22 cellular contexts compared by ENCODE assay signal in the genomic region with DNA sequence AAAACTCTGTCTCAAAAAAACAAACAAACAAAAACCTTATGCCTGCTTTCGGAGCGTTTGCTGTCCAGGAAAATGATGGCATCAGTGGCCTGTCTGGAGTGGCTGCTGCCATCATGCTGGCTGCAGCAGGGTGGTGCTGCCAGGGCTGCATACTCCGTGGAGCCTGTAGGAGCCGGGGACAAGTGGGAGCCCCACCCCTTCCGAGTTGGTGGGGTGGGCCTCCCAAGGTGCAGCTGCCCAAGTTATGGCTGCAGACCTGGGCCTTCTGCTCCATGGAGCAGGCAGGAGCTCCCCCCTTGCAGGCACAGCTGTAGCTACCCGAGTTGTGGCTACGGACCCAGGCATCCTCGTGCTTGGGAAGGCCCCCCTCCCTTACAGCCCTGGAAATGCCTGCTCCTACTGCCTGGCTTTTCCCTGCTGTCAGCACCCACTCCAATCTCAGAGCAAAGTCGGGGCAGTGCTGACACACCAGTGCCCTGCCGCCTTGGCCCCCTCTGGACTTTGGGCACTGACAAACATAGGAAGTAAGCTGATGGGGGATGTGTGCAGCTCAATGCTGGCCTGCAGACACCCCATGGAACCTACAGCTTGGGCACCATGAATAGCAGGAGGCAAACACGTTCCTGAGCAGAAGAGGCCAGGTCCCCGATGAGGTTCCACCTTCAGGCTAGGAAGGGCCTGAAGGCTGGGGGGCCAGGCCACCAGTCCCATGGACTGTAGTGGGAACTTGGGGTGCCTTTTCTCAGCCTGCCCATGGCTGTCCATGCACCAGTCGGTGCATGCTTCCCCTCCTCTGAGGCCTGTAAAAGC.
"Had no signal": no experiment of that assay in that cellular context is flagged by ENCODE, and none has a peak within 500 bp of the region (broad histone marks: within the 10 kb centered on the region; RNA-seq: fewer than 3 reads in every experiment).

No MANE protein-coding gene starts in this region.

- DNase-seq: activated B cell treated with CpG ODN at 0.5 μM for 24 hours; activated effector memory CD4-positive, alpha-beta T cell treated with Interleukin-2 at 50 U/mL for 16 hours; activated naive CD4-positive, alpha-beta T cell treated with Interleukin-2 at 50 U/mL for 16 hours; aorta; dorsolateral prefrontal cortex; effector memory CD4-positive, alpha-beta T cell; kidney glomerular epithelial cell; left lung; naive B cell; nephron progenitor cell; ovary; sigmoid colon; small intestine; stimulated activated CD4-positive, alpha-beta T cell treated with anti-CD3 and anti-CD28 coated beads, Interleukin-4, amount 100 ng/mL, for 24 hours; stimulated activated naive CD8-positive, alpha-beta T cell treated with anti-CD3 and anti-CD28 coated beads, Interleukin-15, amount 100 ng/mL, for 72 hours; T-helper 2 cell had no signal

- FAIRE-seq: small intestine had no signal

- H3K27me3 ChIP-seq: body of pancreas, dorsolateral prefrontal cortex, gastroesophageal sphincter, left lung, neutrophil, ovary, sigmoid colon, upper lobe of left lung had no signal

- H3K27ac ChIP-seq: body of pancreas, coronary artery, dorsolateral prefrontal cortex, gastroesophageal sphincter, left lung, neutrophil, ovary, sigmoid colon, upper lobe of left lung had no signal

- ATAC-seq: body of pancreas; gastroesophageal sphincter; stimulated activated memory B cell treated with anti-CD40 and anti-IgM and Interleukin-4, amounts not matched to agents 10 μg/mL and 1 μg/mL and 100 μg/mL, for 72 hours; stimulated activated naive CD8-positive, alpha-beta T cell treated with anti-CD3 and anti-CD28 coated beads, Interleukin-15, amount 100 ng/mL, for 72 hours had no signal

- H3K4me3 ChIP-seq: body of pancreas, coronary artery, dorsolateral prefrontal cortex, gastroesophageal sphincter, left lung, ovary, sigmoid colon, upper lobe of left lung had no signal

- H3K4me1 ChIP-seq: body of pancreas, gastroesophageal sphincter, left lung, sigmoid colon, upper lobe of left lung had no signal

- H3K36me3 ChIP-seq: neutrophil, ovary had no signal

- H3K9me3 ChIP-seq: body of pancreas, gastroesophageal sphincter, left lung, neutrophil, ovary, sigmoid colon, upper lobe of left lung had no signal
